8 cellular contexts compared by ENCODE assay signal in genomic region chr5:177500685-177501522, GRCh38. TPM values are rescaled to one million over a fixed set of nuclear protein-coding genes. Genes with fewer than 3 reads are reported as not detected.
A peak's percentile ranks its signal among the peaks of the same experiment; 100 is the strongest.
DNase-seq lines count a peak whose midpoint lies in the region; ATAC-seq and TF ChIP-seq lines count a peak whose summit lies in the region.

No MANE protein-coding gene starts in this region.

- H3K36me3 ChIP-seq in HEK293 (ENCODE audit: control insufficient read depth in 2 of 2, insufficient read depth in 1 of 2, low read length in 2 of 2), result peaks cover 0 to under 1% of the 10 kb centered on the region in 2 experiments; a peak in 1 of 3 replicates
- no peaks in the 10 kb centered on the region for H3K36me3 ChIP-seq in colonic mucosa
- H3K36me3 ChIP-seq in lower lobe of right lung, result peaks cover 9% of the 10 kb centered on the region

- CTCF ChIA-PET in HEK293 (lab: Yijun Ruan, JAX), result interaction anchor here (0.6 to 5.0 kb wide), 39 partner anchors 8 to 388 kb away, joined by 3 to 54 read pairs (median 5); partner anchors contain the start of genes DDX41 and DOK3

- POLR2A ChIA-PET in HEK293 (lab: Yijun Ruan, JAX), result interaction anchor here (1.2 to 2.0 kb wide), 4 partner anchors 17 to 46 kb away, joined by 3 to 12 read pairs (median 4); no protein-coding TSS in a partner anchor

- H3K36me3 Mint-ChIP-seq in CD14-positive monocyte, result peaks cover 31 to 41% of the 10 kb centered on the region in 2 donors

- H3K27me3 ChIP-seq in colonic mucosa (no peaks in the 10 kb centered on the region), lower lobe of right lung (ENCODE audit: low read depth) (no peaks in the 10 kb centered on the region)

- TF ChIP-seq CTCF in CD14-positive monocyte (IDR thresholded peaks at IDR 0.05) (peak; percentile 97), HEK293 (tag by site-specific recombination; IDR thresholded peaks at IDR 0.05) (peak; percentile 81), colonic mucosa (IDR thresholded peaks at IDR 0.05) (peak; percentile 97), lower lobe of right lung (IDR thresholded peaks at IDR 0.05) (peak; percentile 99)

- H3K4me1 Mint-ChIP-seq in CD14-positive monocyte, result peaks cover 67% of the 10 kb centered on the region

- DNase-seq in CD14-positive monocyte (ENCODE audit: low spot score) (peak; percentile 82), NCI-H510A treated with DMSO at 0.1 percent for 48 hours (lab: John Stamatoyannopoulos, UW) (peak; percentile 32), colonic mucosa (peak; percentile 91), lower lobe of right lung (peak; percentile 94)
- peak; percentile 74 to 75 for DNase-seq in activated CD4-positive, alpha-beta T cell treated with anti-CD3 and anti-CD28 coated beads, Interleukin-2, amount 50 U/mL, for 24 hours (ENCODE audit: low read depth in 1 of 2, low spot score in 1 of 2)
- DNase-seq in stimulated activated CD4-positive, alpha-beta T cell treated with anti-CD3 and anti-CD28 coated beads, TNF-alpha, amount 100 ng/mL, for 48 hours (ENCODE audit: low read depth in 3 of 3), result peak; percentile 66 to 86 (median 82)

- H3K4me3 ChIP-seq in HEK293 (ENCODE audit: low read depth, low read length) (no peak overlapping the region), colonic mucosa (no peak overlapping the region), lower lobe of right lung (no peak overlapping the region)

- H3K27me3 Mint-ChIP-seq in CD14-positive monocyte (ENCODE audit: low read depth in 3 of 3), result peaks cover 19 to 30% (median 21%) of the 10 kb centered on the region in 3 donors

- H3K27ac ChIP-seq in HEK293 (ENCODE audit: extremely low read depth, low read depth, low read length) (no peak overlapping the region), colonic mucosa (no peak overlapping the region), lower lobe of right lung (peak overlapping the region; percentile 1)

- peaks cover 0 to 3% (median 0%) of the 10 kb centered on the region in 7 donors for H3K9me3 Mint-ChIP-seq in CD14-positive monocyte

- no peak overlapping the region for H3K9ac ChIP-seq in colonic mucosa (ENCODE audit: low read depth in 2 of 2, low read length in 2 of 2)

- intact Hi-C loops in CD14-positive monocyte (cut with micrococcal nuclease), result loop anchor here (5.0 to 10.0 kb wide), 2 partner anchors 109 to 186 kb away; partner anchors contain the start of gene MXD3 (in 1 of the 2)
- intact Hi-C loops in colonic mucosa (cut with DNase I), result loop anchor here (5.0 kb wide), 3 partner anchors 44 to 189 kb away; partner anchors contain the start of gene MXD3
- intact Hi-C loops in lower lobe of right lung (cut with DNase I), result no loop called here

- peaks cover 6% of the 10 kb centered on the region for H3K4me1 ChIP-seq in HEK293 (ENCODE audit: control insufficient read depth, insufficient read depth, low read length)
- peaks cover 10% of the 10 kb centered on the region for H3K4me1 ChIP-seq in colonic mucosa
- peaks cover 32% of the 10 kb centered on the region for H3K4me1 ChIP-seq in lower lobe of right lung

- H3K9me3 ChIP-seq in HEK293 (ENCODE audit: control insufficient read depth, insufficient read depth, low read depth, low read length), result no peaks in the 10 kb centered on the region
- no peaks in the 10 kb centered on the region for H3K9me3 ChIP-seq in colonic mucosa
- no peaks in the 10 kb centered on the region for H3K9me3 ChIP-seq in lower lobe of right lung

- peak overlapping the region in 1 of 2 donors; percentile 63 for H3K4me3 Mint-ChIP-seq in CD14-positive monocyte

- peak; percentile 47 to 55 for ATAC-seq in lower lobe of right lung
- ATAC-seq in esophagus mucosa, result no peak

- peak overlapping the region in 6 of 7 donors; percentile 7 to 71 (median 46) for H3K27ac Mint-ChIP-seq in CD14-positive monocyte

TF ChIP-seq in HEK293, 187 proteins besides CTCF, POLR2A, EP300 and RAD21 (continues in another document):
- TF ChIP-seq ZBTB6 (tag by site-specific recombination; IDR thresholded peaks at IDR 0.05) (peak; percentile 95), ZNF354C (tag by site-specific recombination; IDR thresholded peaks at IDR 0.05; ENCODE audit: borderline replicate concordance, low read depth) (no peak), ZNF560 (tag by site-specific recombination; IDR thresholded peaks at IDR 0.05; ENCODE audit: borderline replicate concordance) (no peak), ZSCAN4 (tag by site-specific recombination; IDR thresholded peaks at IDR 0.05) (no peak; the same call in 1 of the 2 replicates), ZBTB21 (tag by site-specific recombination; IDR thresholded peaks at IDR 0.05) (no peak), ZNF350 (tag by site-specific recombination; IDR thresholded peaks at IDR 0.05) (no peak), KLF16 (tag by site-specific recombination; IDR thresholded peaks at IDR 0.05) (no peak), TRIM28 (IDR thresholded peaks at IDR 0.05; ENCODE audit: borderline replicate concordance, low read length) (no peak), ZNF704 (tag by site-specific recombination; IDR thresholded peaks at IDR 0.05) (no peak), ZNF416 (tag by site-specific recombination; IDR thresholded peaks at IDR 0.05) (no peak), ZXDB (tag by site-specific recombination; IDR thresholded peaks at IDR 0.05) (0 out of 2 replicates have a peak, but pooled peaks have one; percentile 56), GFI1B (tag by site-specific recombination; IDR thresholded peaks at IDR 0.05) (no peak), ELK4 (IDR thresholded peaks at IDR 0.05; ENCODE audit: borderline replicate concordance, low read depth, low read length) (no peak), KLF7 (tag by site-specific recombination; IDR thresholded peaks at IDR 0.05; ENCODE audit: borderline replicate concordance) (no peak)

RNA-seq across cellular contexts. Expression of gene PDLIM7, which starts 3.5 kb away (rescaled TPM):
- 10 to 100 TPM; 21.6 to 27.2 TPM for polyA plus RNA-seq in CD14-positive monocyte
- 10 to 100 TPM; 19.7 to 44.9 TPM for total RNA-seq in colonic mucosa
- total RNA-seq in lower lobe of right lung, result 47.1 TPM
- total RNA-seq in esophagus mucosa, result 23.0 TPM

RNA-seq across cellular contexts. Expression of gene DOK3, which starts 8.7 kb away (rescaled TPM):
- polyA plus RNA-seq in CD14-positive monocyte, result 10 to 100 TPM; 62.8 to 98.3 TPM
- 1 to 10 TPM; 4.1 to 8.9 TPM for total RNA-seq in colonic mucosa
- total RNA-seq in lower lobe of right lung, result 76.5 TPM
- total RNA-seq in esophagus mucosa, result 3.3 TPM

RNA-seq across cellular contexts. Expression of gene DDX41, which starts 15.9 kb away (rescaled TPM):
- 10 to 100 TPM; 44.9 to 70.3 TPM for polyA plus RNA-seq in CD14-positive monocyte
- total RNA-seq in colonic mucosa (100 to 1,000 TPM in 1 of 2 donors, 10 to 100 TPM in 1; 84.3 to 134 TPM), lower lobe of right lung (69.4 TPM), esophagus mucosa (64.2 TPM)

RNA-seq across cellular contexts. Expression of gene DBN1, which starts 27.5 kb away (rescaled TPM):
- 1 to 10 TPM in 1 of 2 donors, under 1 TPM in 1; 0.71 to 1.6 TPM for polyA plus RNA-seq in CD14-positive monocyte
- total RNA-seq in colonic mucosa (10 to 100 TPM in 1 of 2 donors, 1 to 10 TPM in 1; 9.3 to 18.8 TPM), lower lobe of right lung (23.1 TPM), esophagus mucosa (27.2 TPM)

RNA-seq across cellular contexts. Expression of gene FAM193B, which starts 53.5 kb away (rescaled TPM):
- 1 to 10 TPM; 1.6 to 1.9 TPM for polyA plus RNA-seq in CD14-positive monocyte
- total RNA-seq in colonic mucosa (10 to 100 TPM; 39.4 to 78.6 TPM), lower lobe of right lung (89.1 TPM), esophagus mucosa (31.6 TPM)

Comparison
In these comparisons a context has a peak if more than half of its experiments do, and no peak if none do; other contexts are left out.
1. DNase-seq: peak in every context shown above with its lines; median percentile 94 in lower lobe of right lung; 91 in colonic mucosa; 82 in CD14-positive monocyte; 82 in stimulated activated CD4-positive, alpha-beta T cell treated with anti-CD3 and anti-CD28 coated beads, TNF-alpha, amount 100 ng/mL, for 48 hours; 74 in activated CD4-positive, alpha-beta T cell treated with anti-CD3 and anti-CD28 coated beads, Interleukin-2, amount 50 U/mL, for 24 hours; 32 in NCI-H510A treated with DMSO at 0.1 percent for 48 hours.